In genomic region chr7:150404785-150405583, GRCh38 we compare ENCODE assay signal across 1 cellular context.
TF ChIP-seq lines count a peak whose summit lies in the region.

No MANE protein-coding gene starts in this region.

TF ChIP-seq in GM12878, 131 proteins besides CTCF, POLR2A, EP300 and RAD21 (continued from another document):
- TF ChIP-seq ZZZ3 (IDR thresholded peaks at IDR 0.05; ENCODE audit: control insufficient read depth, insufficient read length, low read depth) (no peak), SIX5 (IDR thresholded peaks at IDR 0.05; ENCODE audit: low read depth, low read length, severe bottlenecking) (no peak), ZNF24 (IDR thresholded peaks at IDR 0.05) (peak; percentile 73; the same call in 1 of the 2 replicates), BMI1 (IDR thresholded peaks at IDR 0.05; ENCODE audit: borderline replicate concordance) (no peak), NFIC (IDR thresholded peaks at IDR 0.05; ENCODE audit: low read depth, low read length) (no peak), E2F4 (IDR thresholded peaks at IDR 0.05; ENCODE audit: low read depth, low read length) (no peak), MTA2 (IDR thresholded peaks at IDR 0.05; ENCODE audit: low read depth) (no peak), KLF5 (IDR thresholded peaks at IDR 0.05; ENCODE audit: partially characterized antibody) (no peak), JUND (IDR thresholded peaks at IDR 0.05; ENCODE audit: low read depth, low read length) (no peak), MXI1 (IDR thresholded peaks at IDR 0.05; ENCODE audit: low read depth, low read length) (peak; percentile 83), BHLHE40 (IDR thresholded peaks at IDR 0.05; ENCODE audit: borderline replicate concordance in 1 of 2, low read depth in 2 of 2, low read length in 1 of 2) (peak; percentile 64 to 81; a peak in 3 of 4 replicates), STAT3 (IDR thresholded peaks at IDR 0.05; ENCODE audit: low read depth, low read length) (no peak), EZH2 (IDR thresholded peaks at IDR 0.05; ENCODE audit: borderline replicate concordance, control insufficient read depth, low read depth, low read length) (no peak), CHD1 (IDR thresholded peaks at IDR 0.05; ENCODE audit: low read depth, low read length) (no peak), MEF2A (IDR thresholded peaks at IDR 0.05; ENCODE audit: insufficient read depth, low read depth, low read length) (no peak), SREBF2 (IDR thresholded peaks at IDR 0.05; ENCODE audit: low read length) (no peak), TAF1 (IDR thresholded peaks at IDR 0.05; ENCODE audit: borderline replicate concordance, low read depth, low read length) (peak; percentile 81)
- TF ChIP-seq, protein P1, sequence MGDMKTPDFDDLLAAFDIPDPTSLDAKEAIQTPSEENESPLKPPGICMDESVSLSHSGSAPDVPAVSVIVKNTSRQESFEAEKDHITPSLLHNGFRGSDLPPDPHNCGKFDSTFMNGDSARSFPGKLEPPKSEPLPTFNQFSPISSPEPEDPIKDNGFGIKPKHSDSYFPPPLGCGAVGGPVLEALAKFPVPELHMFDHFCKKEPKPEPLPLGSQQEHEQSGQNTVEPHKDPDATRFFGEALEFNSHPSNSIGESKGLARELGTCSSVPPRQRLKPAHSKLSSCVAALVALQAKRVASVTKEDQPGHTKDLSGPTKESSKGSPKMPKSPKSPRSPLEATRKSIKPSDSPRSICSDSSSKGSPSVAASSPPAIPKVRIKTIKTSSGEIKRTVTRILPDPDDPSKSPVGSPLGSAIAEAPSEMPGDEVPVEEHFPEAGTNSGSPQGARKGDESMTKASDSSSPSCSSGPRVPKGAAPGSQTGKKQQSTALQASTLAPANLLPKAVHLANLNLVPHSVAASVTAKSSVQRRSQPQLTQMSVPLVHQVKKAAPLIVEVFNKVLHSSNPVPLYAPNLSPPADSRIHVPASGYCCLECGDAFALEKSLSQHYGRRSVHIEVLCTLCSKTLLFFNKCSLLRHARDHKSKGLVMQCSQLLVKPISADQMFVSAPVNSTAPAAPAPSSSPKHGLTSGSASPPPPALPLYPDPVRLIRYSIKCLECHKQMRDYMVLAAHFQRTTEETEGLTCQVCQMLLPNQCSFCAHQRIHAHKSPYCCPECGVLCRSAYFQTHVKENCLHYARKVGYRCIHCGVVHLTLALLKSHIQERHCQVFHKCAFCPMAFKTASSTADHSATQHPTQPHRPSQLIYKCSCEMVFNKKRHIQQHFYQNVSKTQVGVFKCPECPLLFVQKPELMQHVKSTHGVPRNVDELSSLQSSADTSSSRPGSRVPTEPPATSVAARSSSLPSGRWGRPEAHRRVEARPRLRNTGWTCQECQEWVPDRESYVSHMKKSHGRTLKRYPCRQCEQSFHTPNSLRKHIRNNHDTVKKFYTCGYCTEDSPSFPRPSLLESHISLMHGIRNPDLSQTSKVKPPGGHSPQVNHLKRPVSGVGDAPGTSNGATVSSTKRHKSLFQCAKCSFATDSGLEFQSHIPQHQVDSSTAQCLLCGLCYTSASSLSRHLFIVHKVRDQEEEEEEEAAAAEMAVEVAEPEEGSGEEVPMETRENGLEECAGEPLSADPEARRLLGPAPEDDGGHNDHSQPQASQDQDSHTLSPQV (IDR thresholded peaks at IDR 0.05): peak; percentile 83; the same call in 1 of the 2 replicates
